ENCODE assay signal across 1 cellular context in the genomic region with DNA sequence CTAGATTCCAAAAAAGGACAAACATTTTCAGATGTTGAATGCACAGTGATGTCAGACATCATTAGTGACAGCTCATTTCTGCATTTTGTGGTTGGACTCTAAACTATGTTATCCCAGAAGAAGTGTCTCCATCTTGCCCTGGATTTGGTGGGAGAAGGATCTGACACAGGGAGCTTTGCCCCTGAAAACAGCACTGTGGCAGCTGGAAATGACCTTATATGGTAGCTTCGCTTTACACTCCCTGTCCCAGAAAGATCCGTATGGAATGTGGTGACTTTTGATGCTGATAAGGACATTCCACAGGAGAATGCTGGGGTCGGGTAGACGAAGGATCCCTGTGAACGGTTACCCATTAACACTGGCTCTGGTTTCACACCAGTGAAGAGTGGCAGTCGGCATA.
TF ChIP-seq lines count a peak whose summit lies in the region.

No MANE protein-coding gene starts in this region.

TF ChIP-seq in A549, 52 proteins besides CTCF, POLR2A, EP300 and RAD21 (continued from another document):
- TF ChIP-seq, protein P1, sequence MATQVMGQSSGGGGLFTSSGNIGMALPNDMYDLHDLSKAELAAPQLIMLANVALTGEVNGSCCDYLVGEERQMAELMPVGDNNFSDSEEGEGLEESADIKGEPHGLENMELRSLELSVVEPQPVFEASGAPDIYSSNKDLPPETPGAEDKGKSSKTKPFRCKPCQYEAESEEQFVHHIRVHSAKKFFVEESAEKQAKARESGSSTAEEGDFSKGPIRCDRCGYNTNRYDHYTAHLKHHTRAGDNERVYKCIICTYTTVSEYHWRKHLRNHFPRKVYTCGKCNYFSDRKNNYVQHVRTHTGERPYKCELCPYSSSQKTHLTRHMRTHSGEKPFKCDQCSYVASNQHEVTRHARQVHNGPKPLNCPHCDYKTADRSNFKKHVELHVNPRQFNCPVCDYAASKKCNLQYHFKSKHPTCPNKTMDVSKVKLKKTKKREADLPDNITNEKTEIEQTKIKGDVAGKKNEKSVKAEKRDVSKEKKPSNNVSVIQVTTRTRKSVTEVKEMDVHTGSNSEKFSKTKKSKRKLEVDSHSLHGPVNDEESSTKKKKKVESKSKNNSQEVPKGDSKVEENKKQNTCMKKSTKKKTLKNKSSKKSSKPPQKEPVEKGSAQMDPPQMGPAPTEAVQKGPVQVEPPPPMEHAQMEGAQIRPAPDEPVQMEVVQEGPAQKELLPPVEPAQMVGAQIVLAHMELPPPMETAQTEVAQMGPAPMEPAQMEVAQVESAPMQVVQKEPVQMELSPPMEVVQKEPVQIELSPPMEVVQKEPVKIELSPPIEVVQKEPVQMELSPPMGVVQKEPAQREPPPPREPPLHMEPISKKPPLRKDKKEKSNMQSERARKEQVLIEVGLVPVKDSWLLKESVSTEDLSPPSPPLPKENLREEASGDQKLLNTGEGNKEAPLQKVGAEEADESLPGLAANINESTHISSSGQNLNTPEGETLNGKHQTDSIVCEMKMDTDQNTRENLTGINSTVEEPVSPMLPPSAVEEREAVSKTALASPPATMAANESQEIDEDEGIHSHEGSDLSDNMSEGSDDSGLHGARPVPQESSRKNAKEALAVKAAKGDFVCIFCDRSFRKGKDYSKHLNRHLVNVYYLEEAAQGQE (IDR thresholded peaks at IDR 0.05): no peak
- TF ChIP-seq FOXS1 (CRISPR knock-in tag; IDR thresholded peaks at IDR 0.05) (no peak), NPAS2 (CRISPR knock-in tag; IDR thresholded peaks at IDR 0.05; ENCODE audit: borderline replicate concordance) (no peak), RFX5 (IDR thresholded peaks at IDR 0.05) (no peak), TFCP2L1 (CRISPR knock-in tag; IDR thresholded peaks at IDR 0.05) (no peak), NR3C1 (IDR thresholded peaks at IDR 0.05) (no peak), PHF8 (IDR thresholded peaks at IDR 0.05; ENCODE audit: borderline replicate concordance, low read depth) (no peak), CBX2 (IDR thresholded peaks at IDR 0.05; ENCODE audit: borderline replicate concordance, low read depth) (no peak), ESRRA (IDR thresholded peaks at IDR 0.05; ENCODE audit: borderline replicate concordance, low read length) (no peak)
- TF ChIP-seq, protein P2, sequence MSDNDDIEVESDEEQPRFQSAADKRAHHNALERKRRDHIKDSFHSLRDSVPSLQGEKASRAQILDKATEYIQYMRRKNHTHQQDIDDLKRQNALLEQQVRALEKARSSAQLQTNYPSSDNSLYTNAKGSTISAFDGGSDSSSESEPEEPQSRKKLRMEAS (IDR thresholded peaks at IDR 0.05): no peak
TF ChIP-seq in A549: peak in this region for 0.
